30 cellular contexts compared by ENCODE assay signal in genomic region chr2:72293620-72294019, GRCh38.
DNase-seq lines count a peak whose midpoint lies in the region; ATAC-seq, FAIRE-seq and TF ChIP-seq lines count a peak whose summit lies in the region.
"Had no signal": no experiment of that assay in that cellular context is flagged by ENCODE, and none has a peak within 500 bp of the region (broad histone marks: within the 10 kb centered on the region; RNA-seq: fewer than 3 reads in every experiment).

No MANE protein-coding gene starts in this region.

- no peak overlapping the region for H4K8ac ChIP-seq in IMR-90 (ENCODE audit: low read depth in 2 of 2, low read length in 2 of 2)

- no peak overlapping the region for H2BK20ac ChIP-seq in IMR-90 (ENCODE audit: low read depth, low read length)

- CTCF ChIA-PET in IMR-90 (lab: Yijun Ruan, JAX): no interaction called here

- TF ChIP-seq POLR2A in IMR-90 (IDR thresholded peaks at IDR 0.05; ENCODE audit: low read depth, low read length): no peak

- no peak overlapping the region for H3K4me3 ChIP-seq in IMR-90 (ENCODE audit: insufficient read depth, low read depth, low read length)
- H3K4me3 ChIP-seq in astrocyte (ENCODE audit: insufficient read depth, low read depth, low read length): no peak overlapping the region
- H3K4me3 ChIP-seq: body of pancreas, gastroesophageal sphincter, prostate gland, SJSA1, skin epidermis, thoracic aorta had no signal

- H3K9me3 ChIP-seq in IMR-90 (ENCODE audit: control insufficient read depth, insufficient read depth, low read length): no peaks in the 10 kb centered on the region
- H3K9me3 ChIP-seq in astrocyte (ENCODE audit: insufficient read depth, low read depth, low read length): peaks cover 2% of the 10 kb centered on the region
- H3K9me3 ChIP-seq: body of pancreas, gastroesophageal sphincter, prostate gland, SJSA1, thoracic aorta had no signal

- H3K4me3 Mint-ChIP-seq in astrocyte (ENCODE audit: unreplicated experiment) (no peak overlapping the region), HFFc6 (no peak overlapping the region)
- H3K4me3 Mint-ChIP-seq: activated CD4-positive, alpha-beta T cell treated with anti-CD3 and anti-CD28 coated beads, Interleukin-2, amount 10 ng/mL, durations not matched to agents 7 days and 5 days; activated naive CD8-positive, alpha-beta T cell treated with anti-CD3 and anti-CD28 coated beads for 36 hours; activated T-helper 17 cell treated with anti-CD3 and anti-CD28 coated beads, Interleukin-2, amount 50 U/mL, for 72 hours; CD4-positive, alpha-beta memory T cell; neural crest cell; stimulated activated naive B cell treated with anti-CD40 and anti-IgM and Interleukin-4, amounts not matched to agents 10 μg/mL and 1 μg/mL and 100 μg/mL, for 72 hours had no signal

- H3K14ac ChIP-seq in IMR-90 (replicated peaks; ENCODE audit: low read depth, low read length): no peak overlapping the region

- no peaks in the 10 kb centered on the region for H3K27me3 ChIP-seq in IMR-90 (ENCODE audit: control insufficient read depth, insufficient read depth, low read length)
- H3K27me3 ChIP-seq in astrocyte (ENCODE audit: insufficient read depth, low read length): no peaks in the 10 kb centered on the region
- H3K27me3 ChIP-seq: body of pancreas, gastroesophageal sphincter, SJSA1 had no signal

- H3K27ac Mint-ChIP-seq in astrocyte (ENCODE audit: unreplicated experiment) (no peak overlapping the region), HFFc6 (no peak overlapping the region)
- peak overlapping the region in 1 of 2 donors; percentile 39 for H3K27ac Mint-ChIP-seq in activated naive CD4-positive, alpha-beta T cell treated with anti-CD3 and anti-CD28 coated beads, Interleukin-2, amount 50 U/mL, for 72 hours
- H3K27ac Mint-ChIP-seq: activated CD4-positive, alpha-beta T cell treated with anti-CD3 and anti-CD28 coated beads, Interleukin-2, amount 10 ng/mL, durations not matched to agents 7 days and 5 days; activated naive CD8-positive, alpha-beta T cell treated with anti-CD3 and anti-CD28 coated beads for 36 hours; activated T-helper 17 cell treated with anti-CD3 and anti-CD28 coated beads, Interleukin-2, amount 50 U/mL, for 72 hours; CD4-positive, alpha-beta memory T cell; stimulated activated naive B cell treated with anti-CD40 and anti-IgM and Interleukin-4, amounts not matched to agents 10 μg/mL and 1 μg/mL and 100 μg/mL, for 72 hours had no signal

- peak; percentile 75 for DNase-seq in IMR-90
- DNase-seq in astrocyte (ENCODE audit: low read depth): peak; percentile 18
- DNase-seq in fibroblast of peridontal ligament (ENCODE audit: extremely low read depth): peak; percentile 66
- DNase-seq in stromal cell of bone marrow (ENCODE audit: low read depth): peak; percentile 32
- DNase-seq in SHP77 treated with DMSO at 0.1 percent for 48 hours (lab: John Stamatoyannopoulos, UW): no peak
- DNase-seq in activated naive CD4-positive, alpha-beta T cell treated with anti-CD3 and anti-CD28 coated beads, Interleukin-2, amount 50 U/mL, for 72 hours (ENCODE audit: low spot score in 2 of 2): no peak
- no peak for DNase-seq in HFFc6
- DNase-seq: activated CD4-positive, alpha-beta T cell treated with anti-CD3 and anti-CD28 coated beads, Interleukin-2, amount 10 ng/mL, durations not matched to agents 7 days and 5 days; activated naive CD8-positive, alpha-beta T cell treated with anti-CD3 and anti-CD28 coated beads for 36 hours; body of pancreas; CD4-positive, alpha-beta memory T cell; DMS153; hypothalamus; islet precursor cell; Kasumi-1; NCI-H1092; NCI-H2029; NCI-H2227 treated with DMSO at 0.1 percent for 48 hours; NCI-H82; stimulated activated CD4-positive, alpha-beta T cell treated with anti-CD3 and anti-CD28 coated beads, Interleukin-1b, Interleukin-23, amount 100 ng/mL, for 48 hours; stimulated activated naive B cell treated with anti-CD40 and anti-IgM and Interleukin-4, amounts not matched to agents 10 μg/mL and 1 μg/mL and 100 μg/mL, for 72 hours had no signal

- POLR2A ChIA-PET in IMR-90 (lab: Charles Lee; ENCODE audit: unreplicated experiment): no interaction called here

- in situ Hi-C loops in IMR-90 (cut with MboI; ENCODE audit: low sequenced_read_pairs): no loop called here

- H3K9me3 Mint-ChIP-seq in astrocyte (ENCODE audit: unreplicated experiment): no peaks in the 10 kb centered on the region
- H3K9me3 Mint-ChIP-seq in activated naive CD4-positive, alpha-beta T cell treated with anti-CD3 and anti-CD28 coated beads, Interleukin-2, amount 50 U/mL, for 72 hours: peaks cover 3 to 6% of the 10 kb centered on the region in 2 donors
- no peaks in the 10 kb centered on the region for H3K9me3 Mint-ChIP-seq in HFFc6
- H3K9me3 Mint-ChIP-seq: activated CD4-positive, alpha-beta T cell treated with anti-CD3 and anti-CD28 coated beads, Interleukin-2, amount 10 ng/mL, durations not matched to agents 7 days and 5 days; activated T-helper 17 cell treated with anti-CD3 and anti-CD28 coated beads, Interleukin-2, amount 50 U/mL, for 72 hours; stimulated activated naive B cell treated with anti-CD40 and anti-IgM and Interleukin-4, amounts not matched to agents 10 μg/mL and 1 μg/mL and 100 μg/mL, for 72 hours had no signal

- no peaks in the 10 kb centered on the region for H4K20me1 ChIP-seq in IMR-90 (ENCODE audit: insufficient read depth, low read length)
- H4K20me1 ChIP-seq in astrocyte (ENCODE audit: insufficient read depth, low read length): no peaks in the 10 kb centered on the region

- no peak overlapping the region for H4K5ac ChIP-seq in IMR-90 (ENCODE audit: low read depth, low read length)

- H2AK9ac ChIP-seq in IMR-90 (replicated peaks; ENCODE audit: low read depth, low read length, poor library complexity): no peak overlapping the region

- ATAC-seq in IMR-90 (ENCODE audit: low read depth): peak; percentile 62
- ATAC-seq in activated naive CD4-positive, alpha-beta T cell treated with anti-CD3 and anti-CD28 coated beads, Interleukin-2, amount 50 U/mL, for 72 hours: no peak
- ATAC-seq: activated T-helper 17 cell treated with anti-CD3 and anti-CD28 coated beads, Interleukin-2, amount 50 U/mL, for 72 hours; body of pancreas; gastroesophageal sphincter; stimulated activated naive B cell treated with anti-CD40 and anti-IgM and Interleukin-4, amounts not matched to agents 10 μg/mL and 1 μg/mL and 100 μg/mL, for 72 hours had no signal

- no peak overlapping the region for H3K56ac ChIP-seq in IMR-90 (ENCODE audit: extremely low read depth, insufficient read depth, low read length)

- no peak overlapping the region for H3K18ac ChIP-seq in IMR-90 (ENCODE audit: low read depth, low read length)

- TF ChIP-seq CTCF in IMR-90 (conservative IDR thresholded peaks at IDR 0.05; ENCODE audit: low read depth, low read length) (no peak), astrocyte (IDR thresholded peaks at IDR 0.05; ENCODE audit: insufficient read depth, low read depth, low read length) (no peak), HFFc6 (IDR thresholded peaks at IDR 0.05) (no peak)

- H2BK15ac ChIP-seq in IMR-90 (ENCODE audit: low read depth, low read length): no peak overlapping the region

- no peaks in the 10 kb centered on the region for H3K79me2 ChIP-seq in astrocyte (ENCODE audit: insufficient read depth, low read length)

- H3K27ac ChIP-seq in IMR-90 (ENCODE audit: insufficient read depth, low read length) (no peak overlapping the region), astrocyte (ENCODE audit: low read depth, low read length) (no peak overlapping the region)
- H3K27ac ChIP-seq: body of pancreas, gastroesophageal sphincter, prostate gland, SJSA1, skin epidermis, thoracic aorta, VCaP had no signal

- H3K36me3 ChIP-seq in IMR-90 (ENCODE audit: control insufficient read depth, insufficient read depth, low read length): no peaks in the 10 kb centered on the region
- H3K36me3 ChIP-seq in astrocyte (ENCODE audit: insufficient read depth, low read length): no peaks in the 10 kb centered on the region
- H3K36me3 ChIP-seq: gastroesophageal sphincter, prostate gland, SJSA1, thoracic aorta had no signal

- no peaks in the 10 kb centered on the region for H3K79me1 ChIP-seq in IMR-90 (ENCODE audit: low read depth in 1 of 2, low read length in 2 of 2)

- H2BK5ac ChIP-seq in IMR-90 (ENCODE audit: low read depth, low read length, poor library complexity, severe bottlenecking): no peak overlapping the region

- H3K27me3 Mint-ChIP-seq in astrocyte (ENCODE audit: low read depth, unreplicated experiment): no peaks in the 10 kb centered on the region
- no peaks in the 10 kb centered on the region for H3K27me3 Mint-ChIP-seq in HFFc6 (ENCODE audit: insufficient read depth)
- H3K27me3 Mint-ChIP-seq: activated CD4-positive, alpha-beta T cell treated with anti-CD3 and anti-CD28 coated beads, Interleukin-2, amount 10 ng/mL, durations not matched to agents 7 days and 5 days; activated naive CD8-positive, alpha-beta T cell treated with anti-CD3 and anti-CD28 coated beads for 36 hours; activated T-helper 17 cell treated with anti-CD3 and anti-CD28 coated beads, Interleukin-2, amount 50 U/mL, for 72 hours; CD4-positive, alpha-beta memory T cell; stimulated activated naive B cell treated with anti-CD40 and anti-IgM and Interleukin-4, amounts not matched to agents 10 μg/mL and 1 μg/mL and 100 μg/mL, for 72 hours had no signal

- no peak overlapping the region for H2AK5ac ChIP-seq in IMR-90 (ENCODE audit: low read depth, low read length)

- peaks cover 4% of the 10 kb centered on the region for H3K4me1 Mint-ChIP-seq in astrocyte (ENCODE audit: low read depth, unreplicated experiment)
- peaks cover 28% of the 10 kb centered on the region for H3K4me1 Mint-ChIP-seq in HFFc6 (ENCODE audit: low read depth)
- H3K4me1 Mint-ChIP-seq: activated CD4-positive, alpha-beta T cell treated with anti-CD3 and anti-CD28 coated beads, Interleukin-2, amount 10 ng/mL, durations not matched to agents 7 days and 5 days; activated T-helper 17 cell treated with anti-CD3 and anti-CD28 coated beads, Interleukin-2, amount 50 U/mL, for 72 hours; stimulated activated naive B cell treated with anti-CD40 and anti-IgM and Interleukin-4, amounts not matched to agents 10 μg/mL and 1 μg/mL and 100 μg/mL, for 72 hours had no signal

- no peak overlapping the region for H3K4ac ChIP-seq in IMR-90 (ENCODE audit: low read depth, low read length)

- H2BK120ac ChIP-seq in IMR-90 (ENCODE audit: low read depth, low read length): no peak overlapping the region

- dilution Hi-C loops in IMR-90 (cut with HindIII; ENCODE audit: low sequenced_read_pairs, unreplicated experiment): no loop called here

- intact Hi-C loops in IMR-90 (cut with micrococcal nuclease): no loop called here

- no peak overlapping the region for H3K23ac ChIP-seq in IMR-90 (ENCODE audit: low read depth, low read length)

- FAIRE-seq in astrocyte (lab: Jason Lieb, UNC): no peak
- FAIRE-seq: colon had no signal

- no peak overlapping the region for H4K91ac ChIP-seq in IMR-90 (ENCODE audit: insufficient read depth, low read depth, low read length)

- H3K4me2 ChIP-seq in IMR-90 (ENCODE audit: low read depth, low read length): no peak overlapping the region
- H3K4me2 ChIP-seq in astrocyte (ENCODE audit: low read length): no peak overlapping the region

- no peaks in the 10 kb centered on the region for H3K36me3 Mint-ChIP-seq in astrocyte (ENCODE audit: low read depth, unreplicated experiment)
- H3K36me3 Mint-ChIP-seq in activated naive CD4-positive, alpha-beta T cell treated with anti-CD3 and anti-CD28 coated beads, Interleukin-2, amount 50 U/mL, for 72 hours: no peaks in the 10 kb centered on the region
- no peaks in the 10 kb centered on the region; the same call in 1 of the 2 replicates for H3K36me3 Mint-ChIP-seq in HFFc6 (ENCODE audit: low read depth)
- H3K36me3 Mint-ChIP-seq: CD4-positive, alpha-beta memory T cell; stimulated activated naive B cell treated with anti-CD40 and anti-IgM and Interleukin-4, amounts not matched to agents 10 μg/mL and 1 μg/mL and 100 μg/mL, for 72 hours had no signal

- no TSS peak for BruUV-seq in IMR-90 (replicated peaks; lab: Mats Ljungman, UMichigan)

- H2AFZ ChIP-seq in IMR-90 (replicated peaks; ENCODE audit: low read length, poor library complexity) (no peak overlapping the region), astrocyte (ENCODE audit: low read depth, low read length) (no peak overlapping the region)

- H3K9ac ChIP-seq in IMR-90 (ENCODE audit: low read depth, low read length) (no peak overlapping the region), astrocyte (ENCODE audit: low read length) (no peak overlapping the region)

- WGBS in IMR-90 (ENCODE audit: extremely low coverage in 2 of 2, insufficient read length in 1 of 2), 2 experiments: no CpG with 5 or more reads among the region's 1 CpG

- TF ChIP-seq RAD21 in IMR-90 (IDR thresholded peaks at IDR 0.05; ENCODE audit: low read length): no peak

- H3K9me1 ChIP-seq in IMR-90 (ENCODE audit: insufficient read depth, low read length): no peaks in the 10 kb centered on the region

- H3K4me1 ChIP-seq in IMR-90 (ENCODE audit: control insufficient read depth, insufficient read depth, low read length) (no peaks in the 10 kb centered on the region), astrocyte (ENCODE audit: insufficient read depth, low read length) (no peaks in the 10 kb centered on the region)
- H3K4me1 ChIP-seq: body of pancreas, gastroesophageal sphincter, prostate gland, SJSA1 had no signal

Comparison
In these comparisons a context has a peak if more than half of its experiments do, and no peak if none do; other contexts are left out.
1. DNase-seq: peak in IMR-90 (single experiment), astrocyte (single experiment), fibroblast of peridontal ligament (single experiment) and stromal cell of bone marrow (single experiment); none in SHP77 treated with DMSO at 0.1 percent for 48 hours (single experiment), activated naive CD4-positive, alpha-beta T cell treated with anti-CD3 and anti-CD28 coated beads, Interleukin-2, amount 50 U/mL, for 72 hours (0 of 2) and HFFc6 (single experiment).